Comparison of ENCODE assay signal across 8 cellular contexts in the genomic region with DNA sequence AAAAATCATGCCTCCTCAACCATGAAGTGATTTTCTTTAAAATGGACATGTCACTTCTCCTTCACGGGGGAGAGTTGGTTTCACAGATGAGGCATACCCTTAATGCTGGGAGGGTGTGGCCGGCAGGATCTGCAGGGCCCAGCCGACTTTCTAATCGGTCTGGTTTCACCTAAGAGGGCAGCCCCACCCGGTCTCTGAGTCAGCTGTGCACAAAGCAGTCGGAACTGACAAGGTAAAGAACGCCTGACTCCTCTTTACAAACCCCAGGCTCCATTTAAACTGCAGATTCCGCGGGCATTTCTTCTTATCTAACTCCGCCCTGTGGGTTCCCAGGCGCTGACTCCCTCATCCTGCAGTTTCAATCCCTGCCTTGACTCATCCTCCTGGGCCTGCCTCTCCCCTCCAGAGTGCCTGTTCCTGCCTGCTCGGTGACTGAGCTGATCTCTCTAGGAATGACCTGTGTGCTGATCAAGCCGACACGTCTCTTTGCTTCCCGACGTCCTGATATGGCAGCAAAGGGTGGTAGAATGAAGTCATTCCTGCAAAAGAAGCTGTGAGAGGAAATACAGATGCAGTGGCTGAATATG.
DNase-seq lines count a peak whose midpoint lies in the region; ATAC-seq and TF ChIP-seq lines count a peak whose summit lies in the region.

No MANE protein-coding gene starts in this region.

- H3K36me3 Mint-ChIP-seq in IgD-negative memory B cell (no peaks in the 10 kb centered on the region), nephron progenitor cell (ENCODE audit: low read depth) (no peaks in the 10 kb centered on the region)
- H3K36me3 Mint-ChIP-seq in activated CD8-positive, alpha-beta memory T cell treated with anti-CD3 and anti-CD28 coated beads, Interleukin-2, amount 10 ng/mL, durations not matched to agents 7 days and 5 days, result no peaks in the 10 kb centered on the region
- no peaks in the 10 kb centered on the region for H3K36me3 Mint-ChIP-seq in T-helper 2 cell treated with Interferon-gamma antibody and Interleukin-4, amounts not matched to agents 5 μg/mL and 100 μg/mL, for 36 hours (ENCODE audit: low read depth)

- H3K4me1 ChIP-seq in OCI-LY7 (ENCODE audit: insufficient read depth, low read length, poor library complexity, severe bottlenecking), result no peaks in the 10 kb centered on the region

- H3K4me1 Mint-ChIP-seq in IgD-negative memory B cell, result peaks cover 3 to 13% (median 10%) of the 10 kb centered on the region in 3 donors
- peaks cover 80% of the 10 kb centered on the region for H3K4me1 Mint-ChIP-seq in nephron progenitor cell
- no peaks in the 10 kb centered on the region for H3K4me1 Mint-ChIP-seq in activated CD8-positive, alpha-beta memory T cell treated with anti-CD3 and anti-CD28 coated beads, Interleukin-2, amount 10 ng/mL, durations not matched to agents 7 days and 5 days
- no peaks in the 10 kb centered on the region for H3K4me1 Mint-ChIP-seq in T-helper 2 cell treated with Interferon-gamma antibody and Interleukin-4, amounts not matched to agents 5 μg/mL and 100 μg/mL, for 36 hours (ENCODE audit: low read depth)

- intact Hi-C loops in OCI-LY7 (cut with micrococcal nuclease; ENCODE audit: unreplicated experiment), result no loop called here

- CTCF ChIA-PET in activated CD8-positive, alpha-beta memory T cell treated with anti-CD3 and anti-CD28 coated beads, Interleukin-2, amount 10 ng/mL, durations not matched to agents 7 days and 5 days (lab: Charles Lee), result no interaction called here
- CTCF ChIA-PET in OCI-LY7 (lab: Charles Lee; ENCODE audit: unreplicated experiment), result no interaction called here

- no peaks in the 10 kb centered on the region for H3K9me2 ChIP-seq in OCI-LY7 (ENCODE audit: insufficient read depth, low read length)

- H3K79me2 ChIP-seq in OCI-LY7 (ENCODE audit: insufficient read depth, low read depth, low read length), result no peaks in the 10 kb centered on the region

- H3K36me3 ChIP-seq in OCI-LY7 (ENCODE audit: insufficient read depth, low read length), result no peaks in the 10 kb centered on the region

- H3K9me3 Mint-ChIP-seq in IgD-negative memory B cell (no peaks in the 10 kb centered on the region), nephron progenitor cell (peaks cover 10% of the 10 kb centered on the region)
- no peaks in the 10 kb centered on the region for H3K9me3 Mint-ChIP-seq in activated CD8-positive, alpha-beta memory T cell treated with anti-CD3 and anti-CD28 coated beads, Interleukin-2, amount 10 ng/mL, durations not matched to agents 7 days and 5 days (ENCODE audit: low read depth)
- no peaks in the 10 kb centered on the region for H3K9me3 Mint-ChIP-seq in T-helper 2 cell treated with Interferon-gamma antibody and Interleukin-4, amounts not matched to agents 5 μg/mL and 100 μg/mL, for 36 hours

- POLR2A ChIA-PET in OCI-LY7 (lab: Charles Lee), result interaction anchor here (0.6 kb wide), 1 partner anchor 1387 kb away, joined by 6 read pairs; no protein-coding TSS in a partner anchor

- H4K20me1 ChIP-seq in OCI-LY7 (ENCODE audit: insufficient read depth, low read length), result no peaks in the 10 kb centered on the region

- H3K27ac Mint-ChIP-seq in IgD-negative memory B cell, result peak overlapping the region in 2 of 3 donors; percentile 59 to 76
- H3K27ac Mint-ChIP-seq in nephron progenitor cell, result peak overlapping the region; percentile 12
- no peak overlapping the region for H3K27ac Mint-ChIP-seq in activated CD8-positive, alpha-beta memory T cell treated with anti-CD3 and anti-CD28 coated beads, Interleukin-2, amount 10 ng/mL, durations not matched to agents 7 days and 5 days
- H3K27ac Mint-ChIP-seq in T-helper 2 cell treated with Interferon-gamma antibody and Interleukin-4, amounts not matched to agents 5 μg/mL and 100 μg/mL, for 36 hours, result no peak overlapping the region

- H3K9me3 ChIP-seq in OCI-LY7 (ENCODE audit: low read length), result no peaks in the 10 kb centered on the region

- H3K4me3 Mint-ChIP-seq in IgD-negative memory B cell (no peak overlapping the region), nephron progenitor cell (peak overlapping the region; percentile 13)
- no peak overlapping the region for H3K4me3 Mint-ChIP-seq in activated CD8-positive, alpha-beta memory T cell treated with anti-CD3 and anti-CD28 coated beads, Interleukin-2, amount 10 ng/mL, durations not matched to agents 7 days and 5 days
- no peak overlapping the region for H3K4me3 Mint-ChIP-seq in T-helper 2 cell treated with Interferon-gamma antibody and Interleukin-4, amounts not matched to agents 5 μg/mL and 100 μg/mL, for 36 hours

- peak; percentile 69 for DNase-seq in ecto neural progenitor cell (ENCODE audit: low spot score)
- no peak for DNase-seq in nephron progenitor cell
- DNase-seq in activated CD8-positive, alpha-beta memory T cell treated with anti-CD3 and anti-CD28 coated beads, Interleukin-2, amount 10 ng/mL, durations not matched to agents 7 days and 5 days, result no peak
- no peak for DNase-seq in T-helper 2 cell treated with Interferon-gamma antibody and Interleukin-4, amounts not matched to agents 5 μg/mL and 100 μg/mL, for 36 hours (ENCODE audit: low spot score)
- no peak for DNase-seq in OCI-LY7 (ENCODE audit: low spot score)
- no peak for DNase-seq in activated T-cell treated with anti-CD3 and anti-CD28 coated beads for 4 hours

- H3K27me3 Mint-ChIP-seq in IgD-negative memory B cell (peaks cover 1% of the 10 kb centered on the region), nephron progenitor cell (ENCODE audit: low read depth, poor library complexity) (peaks cover 11% of the 10 kb centered on the region)
- H3K27me3 Mint-ChIP-seq in activated CD8-positive, alpha-beta memory T cell treated with anti-CD3 and anti-CD28 coated beads, Interleukin-2, amount 10 ng/mL, durations not matched to agents 7 days and 5 days, result peaks cover 8% of the 10 kb centered on the region
- no peaks in the 10 kb centered on the region for H3K27me3 Mint-ChIP-seq in T-helper 2 cell treated with Interferon-gamma antibody and Interleukin-4, amounts not matched to agents 5 μg/mL and 100 μg/mL, for 36 hours (ENCODE audit: low read depth)

- BruUV-seq in OCI-LY7 (replicated peaks; lab: Mats Ljungman, UMichigan), result no TSS peak

- no peak overlapping the region for H3K27ac ChIP-seq in OCI-LY7 (ENCODE audit: low read depth, low read length, poor library complexity, severe bottlenecking)

- H3K4me3 ChIP-seq in OCI-LY7 (ENCODE audit: low read depth, low read length, poor library complexity, severe bottlenecking), result no peak overlapping the region

- ATAC-seq in GM18502 (IDR thresholded peaks at IDR 0.05; ENCODE audit: poor library complexity, unreplicated experiment), result peak; percentile 73
- no peak for ATAC-seq in activated CD8-positive, alpha-beta memory T cell treated with anti-CD3 and anti-CD28 coated beads, Interleukin-2, amount 10 ng/mL, durations not matched to agents 7 days and 5 days

- H3K4me2 ChIP-seq in OCI-LY7 (ENCODE audit: low read length), result no peak overlapping the region

- no peak for TF ChIP-seq CTCF in nephron progenitor cell (IDR thresholded peaks at IDR 0.05)
- TF ChIP-seq CTCF in OCI-LY7 (conservative IDR thresholded peaks at IDR 0.05; ENCODE audit: low read length), result no peak

- no peak overlapping the region for H2AFZ ChIP-seq in OCI-LY7 (ENCODE audit: low read length)

Comparison
In these comparisons a context has a peak if more than half of its experiments do, and no peak if none do; other contexts are left out.
1. H3K27ac Mint-ChIP-seq: peak in IgD-negative memory B cell (2 of 3) and nephron progenitor cell (single experiment); none in activated CD8-positive, alpha-beta memory T cell treated with anti-CD3 and anti-CD28 coated beads, Interleukin-2, amount 10 ng/mL, durations not matched to agents 7 days and 5 days (single experiment) and T-helper 2 cell treated with Interferon-gamma antibody and Interleukin-4, amounts not matched to agents 5 μg/mL and 100 μg/mL, for 36 hours (single experiment).